Comparison of ENCODE assay signal across 17 cellular contexts in the genomic region with DNA sequence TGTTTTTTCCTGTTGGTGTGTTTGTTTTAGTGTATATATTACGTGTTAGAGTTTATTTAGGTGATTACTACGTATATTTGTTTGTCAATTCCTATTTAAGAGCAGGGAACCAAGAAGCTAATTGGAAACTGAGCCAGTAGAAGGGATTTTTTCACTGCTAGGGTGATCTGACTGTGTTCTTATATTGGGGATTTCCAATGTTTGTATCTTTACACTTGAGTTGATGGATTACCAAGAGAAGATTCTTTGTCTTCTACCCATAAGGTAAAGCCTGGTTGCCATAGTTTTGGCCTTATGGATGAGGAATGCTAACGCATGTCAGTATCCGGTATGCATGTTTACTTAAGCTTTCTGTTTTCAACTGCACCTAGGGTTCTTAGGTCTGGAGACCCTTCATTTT. TPM values are rescaled to one million over a fixed set of nuclear protein-coding genes. Genes with fewer than 3 reads are reported as not detected.
DNase-seq lines count a peak whose midpoint lies in the region; ATAC-seq, FAIRE-seq and TF ChIP-seq lines count a peak whose summit lies in the region.
"Had no signal": no experiment of that assay in that cellular context is flagged by ENCODE, and none has a peak within 500 bp of the region (broad histone marks: within the 10 kb centered on the region; RNA-seq: fewer than 3 reads in every experiment).

No MANE protein-coding gene starts in this region.

- DNase-seq in GM12891 (ENCODE audit: insufficient read length, low spot score) (no peak), GM20000 (ENCODE audit: low spot score) (peak; percentile 16), right cardiac atrium (no peak), esophagus squamous epithelium (lab: John Stamatoyannopoulos, UW) (no peak)
- DNase-seq in stimulated activated effector memory CD8-positive, alpha-beta T cell treated with anti-CD3 and anti-CD28 coated beads, Interleukin-12 subunit alpha, Interleukin-12 subunit beta, amount 100 ng/mL, for 72 hours (ENCODE audit: low spot score in 2 of 2): no peak
- DNase-seq: CD4-positive, alpha-beta T cell; IMR-90; NCI-H1417; NCI-H2029; NCI-H524 treated with DMSO at 0.1 percent for 48 hours; OCI-M1; SJCRH30 had no signal

- H3K9me3 ChIP-seq in OCI-LY3 (ENCODE audit: insufficient read depth, low read length): no peaks in the 10 kb centered on the region
- H3K9me3 ChIP-seq in right cardiac atrium (ENCODE audit: control insufficient read depth, low read length): no peaks in the 10 kb centered on the region
- no peaks in the 10 kb centered on the region for H3K9me3 ChIP-seq in esophagus squamous epithelium
- H3K9me3 ChIP-seq: SJCRH30 had no signal

- H3K27ac Mint-ChIP-seq in stimulated activated effector memory CD8-positive, alpha-beta T cell treated with anti-CD3 and anti-CD28 coated beads, Interleukin-12 subunit alpha, Interleukin-12 subunit beta, amount 100 ng/mL, for 72 hours: peak overlapping the region; percentile 52
- H3K27ac Mint-ChIP-seq: B cell; CD4-positive, alpha-beta T cell had no signal

- 97% methylated on average over 4 of the region's 4 CpGs for WGBS in right cardiac atrium
- WGBS in esophagus squamous epithelium, 2 donors: 90 to 97% methylated on average over 4 of the region's 4 CpGs

- H3K4me3 Mint-ChIP-seq in stimulated activated effector memory CD8-positive, alpha-beta T cell treated with anti-CD3 and anti-CD28 coated beads, Interleukin-12 subunit alpha, Interleukin-12 subunit beta, amount 100 ng/mL, for 72 hours: no peak overlapping the region
- H3K4me3 Mint-ChIP-seq: B cell; CD4-positive, alpha-beta T cell had no signal

- peaks cover 10% of the 10 kb centered on the region for H3K4me1 ChIP-seq in OCI-LY3 (ENCODE audit: low read length)
- peaks cover 4% of the 10 kb centered on the region for H3K4me1 ChIP-seq in right cardiac atrium (ENCODE audit: control insufficient read depth, insufficient read depth, low read length)
- H3K4me1 ChIP-seq in esophagus squamous epithelium: peaks cover 0 to 58% (median 5%) of the 10 kb centered on the region in 3 donors

- TF ChIP-seq CTCF in GM20000 (IDR thresholded peaks at IDR 0.05; ENCODE audit: extremely low read depth, missing control alignments) (no peak), OCI-LY3 (IDR thresholded peaks at IDR 0.05; ENCODE audit: low read depth, low read length) (no peak), esophagus squamous epithelium (IDR thresholded peaks at IDR 0.05) (no peak)

- peaks cover 9% of the 10 kb centered on the region; the same call in 1 of the 2 replicates for H3K79me2 ChIP-seq in OCI-LY3 (ENCODE audit: low read length)

- no peak for ATAC-seq in stimulated activated effector memory CD8-positive, alpha-beta T cell treated with anti-CD3 and anti-CD28 coated beads, Interleukin-12 subunit alpha, Interleukin-12 subunit beta, amount 100 ng/mL, for 72 hours
- ATAC-seq in GM19397 (IDR thresholded peaks at IDR 0.05; ENCODE audit: unreplicated experiment) (no peak), right cardiac atrium (no peak)

- H3K27me3 ChIP-seq in OCI-LY3 (ENCODE audit: low read depth, low read length) (no peaks in the 10 kb centered on the region), right cardiac atrium (ENCODE audit: control insufficient read depth, insufficient read depth) (no peaks in the 10 kb centered on the region), esophagus squamous epithelium (no peaks in the 10 kb centered on the region)
- H3K27me3 ChIP-seq: SJCRH30 had no signal

- H3K4me2 ChIP-seq in OCI-LY3 (ENCODE audit: low read length): peak overlapping the region; percentile 18

- intact Hi-C loops in right cardiac atrium (cut with DNase I) (no loop called here), esophagus squamous epithelium (cut with DNase I) (no loop called here)

- no peak overlapping the region for H3K9ac ChIP-seq in OCI-LY3 (ENCODE audit: low read length)

- H2AFZ ChIP-seq in OCI-LY3 (ENCODE audit: low read depth, low read length): no peak overlapping the region

- H3K4me3 ChIP-seq in OCI-LY3 (ENCODE audit: low read length): no peak overlapping the region
- no peak overlapping the region for H3K4me3 ChIP-seq in right cardiac atrium (ENCODE audit: low read length)
- no peak overlapping the region for H3K4me3 ChIP-seq in esophagus squamous epithelium
- H3K4me3 ChIP-seq: SJCRH30 had no signal

- H4K20me1 ChIP-seq in OCI-LY3 (ENCODE audit: insufficient read depth, low read length): peaks cover 8% of the 10 kb centered on the region; the same call in 1 of the 2 replicates

- no peak overlapping the region for H3K27ac ChIP-seq in OCI-LY3 (ENCODE audit: low read length)
- H3K27ac ChIP-seq in right cardiac atrium (ENCODE audit: low read length): no peak overlapping the region
- H3K27ac ChIP-seq in esophagus squamous epithelium: no peak overlapping the region
- H3K27ac ChIP-seq: RWPE1, SJCRH30 had no signal

- TF ChIP-seq POLR2A in GM12891 (IDR thresholded peaks at IDR 0.05; ENCODE audit: low read depth, low read length) (no peak), esophagus squamous epithelium (IDR thresholded peaks at IDR 0.05) (no peak)

- H3K36me3 Mint-ChIP-seq in stimulated activated effector memory CD8-positive, alpha-beta T cell treated with anti-CD3 and anti-CD28 coated beads, Interleukin-12 subunit alpha, Interleukin-12 subunit beta, amount 100 ng/mL, for 72 hours: peaks cover 12% of the 10 kb centered on the region

- H3K4me1 Mint-ChIP-seq in stimulated activated effector memory CD8-positive, alpha-beta T cell treated with anti-CD3 and anti-CD28 coated beads, Interleukin-12 subunit alpha, Interleukin-12 subunit beta, amount 100 ng/mL, for 72 hours: peaks cover 42% of the 10 kb centered on the region

- peak; percentile 16 for FAIRE-seq in GM12891 (lab: Jason Lieb, UNC)
- FAIRE-seq: D721Med had no signal

- H3K9me3 Mint-ChIP-seq in stimulated activated effector memory CD8-positive, alpha-beta T cell treated with anti-CD3 and anti-CD28 coated beads, Interleukin-12 subunit alpha, Interleukin-12 subunit beta, amount 100 ng/mL, for 72 hours: no peaks in the 10 kb centered on the region
- H3K9me3 Mint-ChIP-seq: CD4-positive, alpha-beta T cell had no signal

- H3K36me3 ChIP-seq in OCI-LY3 (replicated peaks; ENCODE audit: low read depth, low read length): peaks cover 14% of the 10 kb centered on the region
- H3K36me3 ChIP-seq in esophagus squamous epithelium: peaks cover 0 to 5% (median 0%) of the 10 kb centered on the region in 3 donors
- H3K36me3 ChIP-seq: SJCRH30 had no signal

TF ChIP-seq in GM12891, 5 proteins besides CTCF, POLR2A, EP300 and RAD21:
- TF ChIP-seq SPI1 (IDR thresholded peaks at IDR 0.05; ENCODE audit: low read depth, low read length) (no peak), POLR2AphosphoS5 (IDR thresholded peaks at IDR 0.05; ENCODE audit: low read depth, low read length) (no peak), POU2F2 (IDR thresholded peaks at IDR 0.05; ENCODE audit: low read depth, low read length) (no peak), TAF1 (IDR thresholded peaks at IDR 0.05; ENCODE audit: low read depth, low read length) (no peak), PAX5 (IDR thresholded peaks at IDR 0.05; ENCODE audit: insufficient read depth, low read length, severe bottlenecking) (no peak)

RNA-seq across cellular contexts. Expression of a gene that starts 35.6 kb away (rescaled TPM):
- 3.7 TPM for polyA plus RNA-seq in GM12891 (2012; ENCODE audit: low read depth, missing spikeins)
- 10 to 100 TPM; 18.0 to 51.7 (median 21.9) TPM for total RNA-seq in right cardiac atrium
- 7.4 TPM for polyA plus RNA-seq in right cardiac atrium
- total RNA-seq in esophagus squamous epithelium: 10 to 100 TPM in 1 of 4 donors, 1 to 10 TPM in 3; 6.1 to 24.3 (median 9.5) TPM
